Comparison of ENCODE assay signal across 25 cellular contexts in the genomic region with DNA sequence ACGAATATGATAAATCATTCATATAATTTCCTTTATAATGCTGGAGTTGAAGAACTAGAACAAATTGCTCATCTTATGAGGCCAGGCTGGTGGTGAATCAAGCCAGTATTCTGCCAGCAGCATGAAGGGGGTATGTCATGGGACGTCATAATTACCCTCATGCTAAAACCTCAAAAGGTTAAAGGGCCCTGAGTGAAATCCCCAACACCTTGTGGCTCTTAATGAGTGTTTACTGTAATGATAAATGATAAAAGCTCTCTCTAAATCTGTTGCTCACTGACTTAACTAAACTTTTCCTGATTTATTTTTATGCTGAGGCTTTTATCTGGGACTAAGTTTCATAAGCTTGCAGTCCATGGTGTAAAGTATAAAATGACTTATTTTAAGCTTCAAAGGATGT. TPM values are rescaled to one million over a fixed set of nuclear protein-coding genes. Genes with fewer than 3 reads are reported as not detected.
A peak's percentile ranks its signal among the peaks of the same experiment; 100 is the strongest.
DNase-seq lines count a peak whose midpoint lies in the region; ATAC-seq, FAIRE-seq and TF ChIP-seq lines count a peak whose summit lies in the region.
"Had no signal": no experiment of that assay in that cellular context is flagged by ENCODE, and none has a peak within 500 bp of the region (broad histone marks: within the 10 kb centered on the region; RNA-seq: fewer than 3 reads in every experiment).

No MANE protein-coding gene starts in this region.

- H3K4me3 Mint-ChIP-seq in activated T-cell treated with anti-CD3 and anti-CD28 coated beads, Interleukin-2, amount 50 U/mL, for 72 hours, result no peak overlapping the region
- H3K4me3 Mint-ChIP-seq in stimulated activated naive CD8-positive, alpha-beta T cell treated with anti-CD3 and anti-CD28 coated beads, Interleukin-15, amount 100 ng/mL, for 72 hours, result no peak overlapping the region
- no peak overlapping the region for H3K4me3 Mint-ChIP-seq in T-helper 2 cell treated with Interferon-gamma antibody and Interleukin-4, amounts not matched to agents 5 μg/mL and 100 μg/mL, for 36 hours
- H3K4me3 Mint-ChIP-seq: activated CD4-positive, alpha-beta T cell treated with anti-CD3 and anti-CD28 coated beads, Interleukin-2, amount 10 ng/mL, durations not matched to agents 24 days and 14 days; activated naive CD8-positive, alpha-beta T cell; activated T-helper 17 cell treated with anti-CD3 and anti-CD28 coated beads, Interleukin-2, amount 50 U/mL, for 72 hours; stimulated activated naive CD8-positive, alpha-beta T cell treated with anti-CD3 and anti-CD28 coated beads, Interleukin-15, Interleukin-2, amounts not matched to agents 100 ng/mL and 50 ng/mL, for 24 hours had no signal

- H3K27ac Mint-ChIP-seq in activated T-cell treated with anti-CD3 and anti-CD28 coated beads, Interleukin-2, amount 50 U/mL, for 72 hours, result no peak overlapping the region
- no peak overlapping the region for H3K27ac Mint-ChIP-seq in stimulated activated naive CD8-positive, alpha-beta T cell treated with anti-CD3 and anti-CD28 coated beads, Interleukin-15, amount 100 ng/mL, for 72 hours
- no peak overlapping the region for H3K27ac Mint-ChIP-seq in T-helper 2 cell treated with Interferon-gamma antibody and Interleukin-4, amounts not matched to agents 5 μg/mL and 100 μg/mL, for 36 hours
- H3K27ac Mint-ChIP-seq: activated CD4-positive, alpha-beta T cell treated with anti-CD3 and anti-CD28 coated beads, Interleukin-2, amount 10 ng/mL, durations not matched to agents 24 days and 14 days; activated naive CD8-positive, alpha-beta T cell; activated T-helper 17 cell treated with anti-CD3 and anti-CD28 coated beads, Interleukin-2, amount 50 U/mL, for 72 hours; stimulated activated naive CD8-positive, alpha-beta T cell treated with anti-CD3 and anti-CD28 coated beads, Interleukin-15, Interleukin-2, amounts not matched to agents 100 ng/mL and 50 ng/mL, for 24 hours had no signal

- peak; percentile 47 to 52 for ATAC-seq in activated T-cell treated with anti-CD3 and anti-CD28 coated beads, Interleukin-2, amount 50 U/mL, for 72 hours (replicated peaks in 1 of 2)
- ATAC-seq in stimulated activated naive CD8-positive, alpha-beta T cell treated with anti-CD3 and anti-CD28 coated beads, Interleukin-15, amount 100 ng/mL, for 72 hours, result peak; percentile 76
- ATAC-seq: activated T-helper 17 cell treated with anti-CD3 and anti-CD28 coated beads, Interleukin-2, amount 50 U/mL, for 72 hours; psoas muscle had no signal

- H3K27me3 Mint-ChIP-seq in activated T-cell treated with anti-CD3 and anti-CD28 coated beads, Interleukin-2, amount 50 U/mL, for 72 hours (ENCODE audit: low read depth), result no peaks in the 10 kb centered on the region
- no peaks in the 10 kb centered on the region for H3K27me3 Mint-ChIP-seq in stimulated activated naive CD8-positive, alpha-beta T cell treated with anti-CD3 and anti-CD28 coated beads, Interleukin-15, amount 100 ng/mL, for 72 hours
- no peaks in the 10 kb centered on the region for H3K27me3 Mint-ChIP-seq in T-helper 2 cell treated with Interferon-gamma antibody and Interleukin-4, amounts not matched to agents 5 μg/mL and 100 μg/mL, for 36 hours (ENCODE audit: low read depth)
- H3K27me3 Mint-ChIP-seq: activated CD4-positive, alpha-beta T cell treated with anti-CD3 and anti-CD28 coated beads, Interleukin-2, amount 10 ng/mL, durations not matched to agents 24 days and 14 days; activated naive CD8-positive, alpha-beta T cell had no signal

- FAIRE-seq in GM12892 (lab: Jason Lieb, UNC), result no peak

- H3K4me3 ChIP-seq in fibroblast of mammary gland (ENCODE audit: control insufficient read depth, low read depth, low read length), result no peak overlapping the region
- H3K4me3 ChIP-seq: esophagus muscularis mucosa, lung, psoas muscle, skin epidermis, tibial nerve had no signal

- H3K4me1 Mint-ChIP-seq in activated T-cell treated with anti-CD3 and anti-CD28 coated beads, Interleukin-2, amount 50 U/mL, for 72 hours (ENCODE audit: low read depth), result no peaks in the 10 kb centered on the region
- H3K4me1 Mint-ChIP-seq in stimulated activated naive CD8-positive, alpha-beta T cell treated with anti-CD3 and anti-CD28 coated beads, Interleukin-15, amount 100 ng/mL, for 72 hours, result no peaks in the 10 kb centered on the region
- no peaks in the 10 kb centered on the region for H3K4me1 Mint-ChIP-seq in T-helper 2 cell treated with Interferon-gamma antibody and Interleukin-4, amounts not matched to agents 5 μg/mL and 100 μg/mL, for 36 hours (ENCODE audit: low read depth)
- H3K4me1 Mint-ChIP-seq: activated CD4-positive, alpha-beta T cell treated with anti-CD3 and anti-CD28 coated beads, Interleukin-2, amount 10 ng/mL, durations not matched to agents 24 days and 14 days; activated T-helper 17 cell treated with anti-CD3 and anti-CD28 coated beads, Interleukin-2, amount 50 U/mL, for 72 hours had no signal

- no peak for DNase-seq in activated T-cell treated with anti-CD3 and anti-CD28 coated beads, Interleukin-2, amount 50 U/mL, for 72 hours
- no peak for DNase-seq in activated T-cell treated with anti-CD3 and anti-CD28 coated beads, Interleukin-2, amount 50 U/mL, for 48 hours
- DNase-seq in NCI-H82 (lab: John Stamatoyannopoulos, UW), result peak; percentile 51
- peak; percentile 72 for DNase-seq in fibroblast of mammary gland (ENCODE audit: low read depth)
- DNase-seq in stimulated activated naive CD8-positive, alpha-beta T cell treated with anti-CD3 and anti-CD28 coated beads, Interleukin-15, amount 100 ng/mL, for 72 hours, result no peak
- DNase-seq in GM12892 (ENCODE audit: insufficient read length), result no peak
- DNase-seq in HEK293T (ENCODE audit: extremely low spot score), result no peak
- no peak for DNase-seq in T-helper 2 cell treated with Interferon-gamma antibody and Interleukin-4, amounts not matched to agents 5 μg/mL and 100 μg/mL, for 36 hours (ENCODE audit: low spot score)
- DNase-seq: activated CD4-positive, alpha-beta T cell treated with anti-CD3 and anti-CD28 coated beads, Interleukin-2, amount 10 ng/mL, durations not matched to agents 24 days and 14 days; BE2C; DMS53; effector memory CD4-positive, alpha-beta T cell; KBM-7; kidney glomerular epithelial cell; MV-4-11; NCI-H187; psoas muscle; stimulated activated CD4-positive, alpha-beta T cell treated with anti-CD3 and anti-CD28 coated beads, Interleukin-2, amount 100 ng/mL, for 48 hours had no signal

- H3K9me3 Mint-ChIP-seq in activated T-cell treated with anti-CD3 and anti-CD28 coated beads, Interleukin-2, amount 50 U/mL, for 72 hours, result no peaks in the 10 kb centered on the region
- no peaks in the 10 kb centered on the region for H3K9me3 Mint-ChIP-seq in stimulated activated naive CD8-positive, alpha-beta T cell treated with anti-CD3 and anti-CD28 coated beads, Interleukin-15, amount 100 ng/mL, for 72 hours
- H3K9me3 Mint-ChIP-seq in T-helper 2 cell treated with Interferon-gamma antibody and Interleukin-4, amounts not matched to agents 5 μg/mL and 100 μg/mL, for 36 hours, result no peaks in the 10 kb centered on the region
- H3K9me3 Mint-ChIP-seq: activated CD4-positive, alpha-beta T cell treated with anti-CD3 and anti-CD28 coated beads, Interleukin-2, amount 10 ng/mL, durations not matched to agents 24 days and 14 days; activated T-helper 17 cell treated with anti-CD3 and anti-CD28 coated beads, Interleukin-2, amount 50 U/mL, for 72 hours; stimulated activated naive CD8-positive, alpha-beta T cell treated with anti-CD3 and anti-CD28 coated beads, Interleukin-15, Interleukin-2, amounts not matched to agents 100 ng/mL and 50 ng/mL, for 24 hours had no signal

- TF ChIP-seq CTCF in fibroblast of mammary gland (conservative IDR thresholded peaks at IDR 0.05; ENCODE audit: control insufficient read depth, insufficient read depth, low read depth, low read length), result no peak

- H3K36me3 Mint-ChIP-seq in activated T-cell treated with anti-CD3 and anti-CD28 coated beads, Interleukin-2, amount 50 U/mL, for 72 hours (ENCODE audit: insufficient read depth in 2 of 2), result no peaks in the 10 kb centered on the region
- no peaks in the 10 kb centered on the region for H3K36me3 Mint-ChIP-seq in T-helper 2 cell treated with Interferon-gamma antibody and Interleukin-4, amounts not matched to agents 5 μg/mL and 100 μg/mL, for 36 hours (ENCODE audit: low read depth)
- H3K36me3 Mint-ChIP-seq: activated naive CD8-positive, alpha-beta T cell had no signal

- CTCF ChIA-PET in HEK293T (lab: Yijun Ruan, JAX), result interaction anchor here (0.6 kb wide), 1 partner anchor 255 kb away, joined by 5 read pairs; no protein-coding TSS in a partner anchor

- POLR2A ChIA-PET in HEK293T (lab: Yijun Ruan, JAX), result no interaction called here

- no peak for TF ChIP-seq POLR2A in GM12892 (IDR thresholded peaks at IDR 0.05; ENCODE audit: low read depth, low read length)

TF ChIP-seq in HEK293T, 16 proteins besides CTCF, POLR2A, EP300 and RAD21:
- TF ChIP-seq SP1 (IDR thresholded peaks at IDR 0.05), result no peak
- no peak for TF ChIP-seq FOXA1 (IDR thresholded peaks at IDR 0.05)
- no peak for TF ChIP-seq ARNT (IDR thresholded peaks at IDR 0.05)
TF ChIP-seq in HEK293T: peak in this region for 0.

RNA-seq across cellular contexts. Expression of a gene that starts 18.3 kb away (rescaled TPM):
- 1 to 10 TPM; 5.0 to 7.3 TPM for total RNA-seq in activated T-cell treated with anti-CD3 and anti-CD28 coated beads, Interleukin-2, amount 50 U/mL, for 72 hours
- 19.9 TPM for polyA plus RNA-seq in GM12892 (2012; ENCODE audit: missing spikeins)

Comparison
In these comparisons a context has a peak if more than half of its experiments do, and no peak if none do; other contexts are left out.
1. DNase-seq: peak in NCI-H82 (single experiment) and fibroblast of mammary gland (single experiment); none in activated T-cell treated with anti-CD3 and anti-CD28 coated beads, Interleukin-2, amount 50 U/mL, for 72 hours (0 of 2), activated T-cell treated with anti-CD3 and anti-CD28 coated beads, Interleukin-2, amount 50 U/mL, for 48 hours (0 of 2), stimulated activated naive CD8-positive, alpha-beta T cell treated with anti-CD3 and anti-CD28 coated beads, Interleukin-15, amount 100 ng/mL, for 72 hours (0 of 2), GM12892 (single experiment), HEK293T (single experiment) and T-helper 2 cell treated with Interferon-gamma antibody and Interleukin-4, amounts not matched to agents 5 μg/mL and 100 μg/mL, for 36 hours (single experiment).